ENCODE assay signal across 27 cellular contexts in genomic region chr1:222970711-222971110, GRCh38.
DNase-seq lines count a peak whose midpoint lies in the region; ATAC-seq, FAIRE-seq and TF ChIP-seq lines count a peak whose summit lies in the region.
"Had no signal": no experiment of that assay in that cellular context is flagged by ENCODE, and none has a peak within 500 bp of the region (broad histone marks: within the 10 kb centered on the region; RNA-seq: fewer than 3 reads in every experiment).

No MANE protein-coding gene starts in this region.

- CTCF ChIA-PET in HEK293 (lab: Yijun Ruan, JAX): interaction anchor here (0.6 to 0.7 kb wide), 2 partner anchors 146 to 598 kb away, joined by 4 to 7 read pairs; no protein-coding TSS in a partner anchor

- H3K4me3 Mint-ChIP-seq in mesothelial cell of epicardium: no peak overlapping the region
- H3K4me3 Mint-ChIP-seq: CD4-positive, alpha-beta memory T cell had no signal

- H3K27me3 Mint-ChIP-seq in mesothelial cell of epicardium (ENCODE audit: low read depth): no peaks in the 10 kb centered on the region
- H3K27me3 Mint-ChIP-seq: CD4-positive, alpha-beta memory T cell had no signal

- H3K4me1 ChIP-seq in HEK293 (ENCODE audit: control insufficient read depth, insufficient read depth, low read length) (peaks cover 20% of the 10 kb centered on the region), HAP-1 (peaks cover 9% of the 10 kb centered on the region), uterus (peaks cover 0 to 6% of the 10 kb centered on the region in 2 donors)
- H3K4me1 ChIP-seq: A549, Caco-2 had no signal

- POLR2A ChIA-PET in HEK293 (lab: Yijun Ruan, JAX): no interaction called here

- FAIRE-seq in TTC549 (lab: Jason Lieb, UNC): peak; percentile 53
- FAIRE-seq: A549, GM12891, H1, K562 had no signal

- H3K4me3 ChIP-seq in HEK293 (ENCODE audit: low read depth, low read length) (no peak overlapping the region), HAP-1 (no peak overlapping the region), uterus (no peak overlapping the region)
- H3K4me3 ChIP-seq: A549, K562 had no signal

- intact Hi-C loops in uterus (cut with DNase I; ENCODE audit: low total_unique reads): no loop called here

- no peak for TF ChIP-seq POLR2A in uterus (IDR thresholded peaks at IDR 0.05)

- H3K9me3 ChIP-seq in HEK293 (ENCODE audit: control insufficient read depth, insufficient read depth, low read depth, low read length) (no peaks in the 10 kb centered on the region), HAP-1 (no peaks in the 10 kb centered on the region), uterus (no peaks in the 10 kb centered on the region)
- H3K9me3 ChIP-seq: A549, Caco-2 had no signal

- no peak for TF ChIP-seq CTCF in HEK293 (tag by site-specific recombination; IDR thresholded peaks at IDR 0.05)
- no peak for TF ChIP-seq CTCF in mesothelial cell of epicardium (IDR thresholded peaks at IDR 0.05; ENCODE audit: unreplicated experiment)
- no peak for TF ChIP-seq CTCF in uterus (IDR thresholded peaks at IDR 0.05)
- TF ChIP-seq CTCF in GM13976 (IDR thresholded peaks at IDR 0.05; ENCODE audit: borderline replicate concordance, control extremely low read depth, extremely low read depth, insufficient read depth, missing control alignments): no peak

- no peak for ATAC-seq in HG03025 (IDR thresholded peaks at IDR 0.05; ENCODE audit: low FRiP score, unreplicated experiment)
- ATAC-seq: A549, HCT116, K562, PC-3, SK-N-SH treated with all-trans-retinoic acid at 6 μM for 48 hours had no signal

- H3K27ac ChIP-seq in HEK293 (ENCODE audit: extremely low read depth, low read depth, low read length): no peak overlapping the region
- H3K27ac ChIP-seq in uterus: peak overlapping the region in 1 of 2 donors; percentile 49
- H3K27ac ChIP-seq: A549 had no signal

- H3K36me3 ChIP-seq in HEK293 (ENCODE audit: control insufficient read depth in 2 of 2, insufficient read depth in 1 of 2, low read length in 2 of 2) (no peaks in the 10 kb centered on the region), HAP-1 (replicated peaks) (no peaks in the 10 kb centered on the region), uterus (no peaks in the 10 kb centered on the region)

- H3K27me3 ChIP-seq in HAP-1 (ENCODE audit: low read depth) (no peaks in the 10 kb centered on the region; the same call in 1 of the 2 replicates), uterus (no peaks in the 10 kb centered on the region)

- in situ Hi-C loops in HAP-1 (cut with MboI; ENCODE audit: low sequenced_read_pairs) (no loop called here), GM13976 (cut with MboI; ENCODE audit: low sequenced_read_pairs, unreplicated experiment) (no loop called here)

- H3K36me3 Mint-ChIP-seq in mesothelial cell of epicardium: peaks cover 11% of the 10 kb centered on the region

- peak overlapping the region; percentile 43 for H3K27ac Mint-ChIP-seq in mesothelial cell of epicardium
- H3K27ac Mint-ChIP-seq: CD4-positive, alpha-beta memory T cell had no signal

- no peaks in the 10 kb centered on the region for H3K9me3 Mint-ChIP-seq in mesothelial cell of epicardium
- H3K9me3 Mint-ChIP-seq: CD4-positive, alpha-beta memory T cell had no signal

- peaks cover 41% of the 10 kb centered on the region for H3K4me1 Mint-ChIP-seq in mesothelial cell of epicardium

- DNase-seq in mesothelial cell of epicardium (ENCODE audit: low spot score in 2 of 2, unreplicated experiment in 2 of 2) (no peak), HAP-1 (ENCODE audit: low spot score in 2 of 2) (no peak), uterus (no peak), GM13976 (ENCODE audit: low spot score) (no peak)
- DNase-seq: C1 segment of cervical spinal cord; Caco-2; CD4-positive, alpha-beta memory T cell; DMS 273 treated with DMSO at 0.1 percent for 48 hours; DMS79 treated with DMSO at 0.1 percent for 48 hours; GF-D8; NCI-H1105 treated with DMSO at 0.1 percent for 48 hours; NCI-H146; NCI-H2029; NCI-H446 treated with DMSO at 0.1 percent for 48 hours; NCI-H526; NK-92 treated with Interleukin-12 subunit alpha and Interleukin-12 subunit beta, amount 100 ng/mL, for 24 hours; PC-3; SHP77 had no signal

TF ChIP-seq in HEK293, 187 proteins besides CTCF, POLR2A, EP300 and RAD21:
- TF ChIP-seq, protein P1, sequence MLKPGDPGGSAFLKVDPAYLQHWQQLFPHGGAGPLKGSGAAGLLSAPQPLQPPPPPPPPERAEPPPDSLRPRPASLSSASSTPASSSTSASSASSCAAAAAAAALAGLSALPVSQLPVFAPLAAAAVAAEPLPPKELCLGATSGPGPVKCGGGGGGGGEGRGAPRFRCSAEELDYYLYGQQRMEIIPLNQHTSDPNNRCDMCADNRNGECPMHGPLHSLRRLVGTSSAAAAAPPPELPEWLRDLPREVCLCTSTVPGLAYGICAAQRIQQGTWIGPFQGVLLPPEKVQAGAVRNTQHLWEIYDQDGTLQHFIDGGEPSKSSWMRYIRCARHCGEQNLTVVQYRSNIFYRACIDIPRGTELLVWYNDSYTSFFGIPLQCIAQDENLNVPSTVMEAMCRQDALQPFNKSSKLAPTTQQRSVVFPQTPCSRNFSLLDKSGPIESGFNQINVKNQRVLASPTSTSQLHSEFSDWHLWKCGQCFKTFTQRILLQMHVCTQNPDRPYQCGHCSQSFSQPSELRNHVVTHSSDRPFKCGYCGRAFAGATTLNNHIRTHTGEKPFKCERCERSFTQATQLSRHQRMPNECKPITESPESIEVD (tag by site-specific recombination; IDR thresholded peaks at IDR 0.05): peak; percentile 81
- no peak for TF ChIP-seq ZNF548 (tag by site-specific recombination; IDR thresholded peaks at IDR 0.05)
- no peak for TF ChIP-seq KLF1 (tag by site-specific recombination; IDR thresholded peaks at IDR 0.05)
- TF ChIP-seq ZNF416 (tag by site-specific recombination; IDR thresholded peaks at IDR 0.05): no peak
- TF ChIP-seq, protein P2, sequence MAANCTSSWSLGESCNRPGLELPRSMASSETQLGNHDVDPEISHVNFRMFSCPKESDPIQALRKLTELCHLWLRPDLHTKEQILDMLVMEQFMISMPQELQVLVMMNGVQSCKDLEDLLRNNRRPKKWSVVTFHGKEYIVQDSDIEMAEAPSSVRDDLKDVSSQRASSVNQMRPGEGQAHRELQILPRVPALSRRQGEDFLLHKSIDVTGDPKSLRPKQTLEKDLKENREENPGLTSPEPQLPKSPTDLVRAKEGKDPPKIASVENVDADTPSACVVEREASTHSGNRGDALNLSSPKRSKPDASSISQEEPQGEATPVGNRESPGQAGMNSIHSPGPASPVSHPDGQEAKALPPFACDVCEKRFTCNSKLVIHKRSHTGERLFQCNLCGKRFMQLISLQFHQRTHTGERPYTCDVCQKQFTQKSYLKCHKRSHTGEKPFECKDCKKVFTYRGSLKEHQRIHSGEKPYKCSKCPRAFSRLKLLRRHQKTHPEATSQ (tag by site-specific recombination; IDR thresholded peaks at IDR 0.05): no peak
- TF ChIP-seq, protein P3, sequence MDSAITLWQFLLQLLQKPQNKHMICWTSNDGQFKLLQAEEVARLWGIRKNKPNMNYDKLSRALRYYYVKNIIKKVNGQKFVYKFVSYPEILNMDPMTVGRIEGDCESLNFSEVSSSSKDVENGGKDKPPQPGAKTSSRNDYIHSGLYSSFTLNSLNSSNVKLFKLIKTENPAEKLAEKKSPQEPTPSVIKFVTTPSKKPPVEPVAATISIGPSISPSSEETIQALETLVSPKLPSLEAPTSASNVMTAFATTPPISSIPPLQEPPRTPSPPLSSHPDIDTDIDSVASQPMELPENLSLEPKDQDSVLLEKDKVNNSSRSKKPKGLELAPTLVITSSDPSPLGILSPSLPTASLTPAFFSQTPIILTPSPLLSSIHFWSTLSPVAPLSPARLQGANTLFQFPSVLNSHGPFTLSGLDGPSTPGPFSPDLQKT (IDR thresholded peaks at IDR 0.05; ENCODE audit: borderline replicate concordance, low read depth, low read length): no peak
- no peak for TF ChIP-seq ZSCAN4 (tag by site-specific recombination; IDR thresholded peaks at IDR 0.05)
- no peak for TF ChIP-seq BCL11A (tag by site-specific recombination; IDR thresholded peaks at IDR 0.05; ENCODE audit: low read depth)
- no peak for TF ChIP-seq ZNF391 (tag by site-specific recombination; IDR thresholded peaks at IDR 0.05; ENCODE audit: borderline replicate concordance, low read depth)
